In genomic region chr5:137888875-137889759, GRCh38 we compare ENCODE assay signal across 7 cellular contexts. TPM values are rescaled to one million over a fixed set of nuclear protein-coding genes. Genes with fewer than 3 reads are reported as not detected.
DNase-seq lines count a peak whose midpoint lies in the region; ATAC-seq and TF ChIP-seq lines count a peak whose summit lies in the region.

Gene PKD2L2 (plus strand): TSS chr5:137889457. CDS start chr5:137889492, 35 bp downstream.

- no peak for TF ChIP-seq EP300 in gastroesophageal sphincter (IDR thresholded peaks at IDR 0.05)

- ATAC-seq in GM18520 (IDR thresholded peaks at IDR 0.05; ENCODE audit: unreplicated experiment) (peak; percentile 93), HG02981 (IDR thresholded peaks at IDR 0.05; ENCODE audit: unreplicated experiment) (peak; percentile 93), Panc1 (peak; percentile 100), gastroesophageal sphincter (peak; percentile 95)

- TF ChIP-seq CTCF in Panc1 (IDR thresholded peaks at IDR 0.05) (no peak), gastroesophageal sphincter (IDR thresholded peaks at IDR 0.05) (peak in 2 of 4 experiments; percentile 31 to 40)

- peak; percentile 66 for DNase-seq in Panc1 (ENCODE audit: low read depth, low spot score)
- DNase-seq in activated gamma-delta T cell (lab: John Stamatoyannopoulos, UW) = peak; percentile 74
- DNase-seq in occipital lobe (lab: John Stamatoyannopoulos, UW) = peak; percentile 72
- DNase-seq in superior temporal gyrus (ENCODE audit: extremely low spot score) = peak; percentile 74

- H3K27ac ChIP-seq in Panc1 (ENCODE audit: low read length) (peak within 1 kb of the TSS; percentile 97), gastroesophageal sphincter (peak within 1 kb of the TSS; percentile 39 to 88 (median 80))

- TF ChIP-seq POLR2A in gastroesophageal sphincter (IDR thresholded peaks at IDR 0.05) = peak; percentile 41 to 51

- no peaks in the 10 kb centered on the region for H3K9me3 ChIP-seq in Panc1 (ENCODE audit: control insufficient read depth, insufficient read depth, low read depth, low read length)
- no peaks in the 10 kb centered on the region for H3K9me3 ChIP-seq in gastroesophageal sphincter

- 33% methylated on average over 28 of the region's 59 CpGs; no CpG with 5 or more reads in 1 of the 2 donors for WGBS in gastroesophageal sphincter (ENCODE audit: low coverage in 1 of 2), 2 donors

- no peaks in the 10 kb centered on the region for H3K36me3 ChIP-seq in Panc1 (ENCODE audit: control insufficient read depth, insufficient read depth, low read length)
- no peaks in the 10 kb centered on the region for H3K36me3 ChIP-seq in gastroesophageal sphincter

- in situ Hi-C loops in Panc1 (cut with HindIII; ENCODE audit: low pct_unique_long_range_greater_than_20kb, low sequenced_read_pairs) = no loop called here

- POLR2A ChIA-PET in Panc1 (lab: Charles Lee) = interaction anchor here (0.6 to 1.1 kb wide), 5 partner anchors 12 to 580 kb away, joined by 3 to 11 read pairs (median 3); no protein-coding TSS in a partner anchor

- H3K4me3 ChIP-seq in Panc1 (ENCODE audit: low read depth in 2 of 2, low read length in 2 of 2) = peak within 1 kb of the TSS; percentile 77 to 96
- H3K4me3 ChIP-seq in gastroesophageal sphincter = peak within 1 kb of the TSS; percentile 29 to 58

- CTCF ChIA-PET in Panc1 (lab: Charles Lee) = interaction anchor here (0.7 to 0.8 kb wide), 2 partner anchors 60 to 110 kb away, joined by 3 to 4 read pairs; no protein-coding TSS in a partner anchor

- peaks cover 12% of the 10 kb centered on the region; the same call in 1 of the 2 replicates for H3K4me1 ChIP-seq in Panc1 (ENCODE audit: control insufficient read depth, insufficient read depth, low read length)
- peaks cover 0 to 23% (median 0%) of the 10 kb centered on the region in 3 donors for H3K4me1 ChIP-seq in gastroesophageal sphincter

- intact Hi-C loops in Panc1 (cut with micrococcal nuclease; ENCODE audit: unreplicated experiment) = no loop called here

- BruUV-seq in Panc1 (replicated peaks; lab: Mats Ljungman, UMichigan) = TSS peak; percentile 78

- H3K27me3 ChIP-seq in Panc1 (ENCODE audit: control insufficient read depth, insufficient read depth, low read length) (no peaks in the 10 kb centered on the region), gastroesophageal sphincter (no peaks in the 10 kb centered on the region)

RNA-seq across cellular contexts. Expression of gene PKD2L2, which starts in this region (rescaled TPM):
- total RNA-seq in Panc1 (2021; ENCODE audit: unreplicated experiment) = not detected
- polyA plus RNA-seq in Panc1 (2012; ENCODE audit: insufficient read length) = not detected
- total RNA-seq in gastroesophageal sphincter = under 1 TPM in 1 of 4 donors, not detected in 3; 0.15 TPM
- not detected for total RNA-seq in occipital lobe

Comparison
In these comparisons a context has a peak if more than half of its experiments do, and no peak if none do; other contexts are left out.
1. Peak in every context shown above with its lines: DNase-seq, ATAC-seq, H3K4me3 ChIP-seq and H3K27ac ChIP-seq.
2. Peak in DNase-seq, ATAC-seq, H3K4me3 ChIP-seq and H3K27ac ChIP-seq in Panc1; RNA of the gene not detected or under 1 TPM.
3. Peak in ATAC-seq, H3K4me3 ChIP-seq and H3K27ac ChIP-seq in gastroesophageal sphincter; RNA of the gene not detected or under 1 TPM.
4. Peak in DNase-seq in occipital lobe; RNA of the gene not detected or under 1 TPM.